9 cellular contexts compared by ENCODE assay signal in the genomic region with DNA sequence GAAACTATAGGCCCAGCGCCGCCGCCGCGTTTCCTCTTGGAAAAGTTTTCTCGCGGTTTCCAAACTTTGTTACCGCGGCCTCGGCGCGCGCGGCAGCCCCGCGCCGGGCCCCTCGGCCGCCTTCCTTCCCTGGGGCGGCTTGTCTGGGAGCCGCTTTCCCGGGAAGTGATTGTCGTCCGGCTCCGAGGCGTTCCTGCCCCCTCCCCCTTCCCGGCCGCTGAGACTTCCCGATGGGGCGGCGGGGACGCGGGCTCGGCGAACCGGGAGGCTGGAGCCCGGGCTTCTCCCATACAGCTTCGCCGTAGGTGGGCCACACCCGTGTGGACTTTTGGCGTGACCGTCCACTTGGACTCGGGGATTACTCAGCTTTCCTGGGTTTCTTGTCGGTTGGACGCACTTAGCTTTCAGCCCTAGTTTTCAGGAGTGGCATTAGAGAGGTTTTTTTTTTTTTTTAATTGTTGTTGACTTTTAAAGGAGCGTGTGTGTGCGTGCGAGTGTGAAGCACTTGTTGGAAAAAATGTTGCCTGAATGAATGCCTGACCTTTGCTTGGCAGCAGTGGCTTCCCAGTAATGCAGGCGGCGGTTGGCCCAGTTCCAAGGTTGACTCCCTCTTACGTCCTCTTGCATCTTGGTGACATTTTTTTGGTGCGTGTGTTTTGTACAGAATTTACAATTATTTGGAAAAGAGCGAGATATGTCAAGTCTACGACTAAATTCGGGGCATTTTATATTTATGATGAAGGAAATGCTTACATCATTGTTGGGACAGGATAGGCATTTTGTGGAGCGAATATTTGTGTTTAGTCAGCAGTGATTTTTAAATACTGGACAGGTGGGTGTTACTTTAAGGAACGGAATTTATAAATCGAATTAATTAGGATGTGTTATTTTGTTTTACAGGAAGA. TPM values are rescaled to one million over a fixed set of nuclear protein-coding genes. Genes with fewer than 3 reads are reported as not detected.
DNase-seq lines count a peak whose midpoint lies in the region; ATAC-seq and TF ChIP-seq lines count a peak whose summit lies in the region.
"Had no signal": no experiment of that assay in that cellular context is flagged by ENCODE, and none has a peak within 500 bp of the region (broad histone marks: within the 10 kb centered on the region; RNA-seq: fewer than 3 reads in every experiment).

No MANE protein-coding gene starts in this region.

- peaks cover 6% of the 10 kb centered on the region; the same call in 1 of the 2 replicates for H3K9me3 ChIP-seq in HUES48 (ENCODE audit: control insufficient read depth, insufficient read depth, low read length)
- peaks cover 0 to 3% (median 0%) of the 10 kb centered on the region in 4 donors for H3K9me3 ChIP-seq in upper lobe of left lung

- H3K36me3 ChIP-seq in HUES48 (ENCODE audit: control insufficient read depth, insufficient read depth, low read length) = peaks cover 19% of the 10 kb centered on the region
- H3K36me3 ChIP-seq in upper lobe of left lung = peaks cover 0 to 18% (median 6%) of the 10 kb centered on the region in 4 donors

- H3K27ac ChIP-seq in HUES48 (ENCODE audit: low read depth, low read length) = peak overlapping the region; percentile 99
- peak overlapping the region; percentile 96 to 100 (median 98) for H3K27ac ChIP-seq in upper lobe of left lung

- H3K4me3 ChIP-seq in HUES48 (ENCODE audit: low read depth, low read length) (peak overlapping the region; percentile 92), upper lobe of left lung (peak overlapping the region; percentile 78 to 96 (median 86))

- intact Hi-C loops in Right ventricle myocardium superior (cut with DNase I) = no loop called here

- TF ChIP-seq EP300 in upper lobe of left lung (IDR thresholded peaks at IDR 0.05) = peak in 2 of 4 donors; percentile 67 to 86

- TF ChIP-seq CTCF in omental fat pad (IDR thresholded peaks at IDR 0.05) = no peak
- TF ChIP-seq CTCF in upper lobe of left lung (IDR thresholded peaks at IDR 0.05) = no peak

- peak; percentile 76 for ATAC-seq in Right ventricle myocardium superior (ENCODE audit: poor library complexity)
- ATAC-seq in omental fat pad (ENCODE audit: low FRiP score) = peak; percentile 70
- ATAC-seq in upper lobe of left lung (ENCODE audit: low FRiP score in 2 of 2) = peak; percentile 75 to 82

- 2 to 5% methylated on average over 26 to 58 of the region's 58 CpGs for WGBS in upper lobe of left lung, 2 donors

- H3K9ac ChIP-seq in HUES48 (ENCODE audit: low read depth, low read length) = peak overlapping the region; percentile 78

- DNase-seq in NCI-H2107 (lab: John Stamatoyannopoulos, UW) (peak; percentile 28), NCI-H2107 treated with DMSO at 0.1 percent for 48 hours (lab: John Stamatoyannopoulos, UW; ENCODE audit: unreplicated experiment) (no peak), RPMI7951 (ENCODE audit: low read depth) (peak; percentile 88), Right ventricle myocardium superior (peak; percentile 97), omental fat pad (ENCODE audit: low spot score) (peak; percentile 94), upper lobe of left lung (peak; percentile 92 to 94)
- peak; percentile 14 for DNase-seq in activated naive CD8-positive, alpha-beta T cell treated with anti-CD3 and anti-CD28 coated beads, Interleukin-2, amount 50 U/mL, for 16 hours (ENCODE audit: low read depth, low spot score)
- DNase-seq: DND-41 had no signal

- H3K4me1 ChIP-seq in HUES48 (ENCODE audit: control insufficient read depth, insufficient read depth, low read length) (peaks cover 22% of the 10 kb centered on the region), upper lobe of left lung (peaks cover 23 to 46% (median 28%) of the 10 kb centered on the region in 4 donors)

- H3K27me3 ChIP-seq in HUES48 (ENCODE audit: control insufficient read depth, insufficient read depth, low read length) (no peaks in the 10 kb centered on the region), upper lobe of left lung (no peaks in the 10 kb centered on the region)

- TF ChIP-seq POLR2A in upper lobe of left lung (IDR thresholded peaks at IDR 0.05) = peak in 1 of 4 donors; percentile 80

RNA-seq across cellular contexts. Expression of gene CTNNA1, which starts 0.8 kb away (rescaled TPM):
- total RNA-seq in RPMI7951 (2014; rRNA removed; shearing (Covaris generic)) = 243 and 244 TPM in 2 replicates
- total RNA-seq in Right ventricle myocardium superior (297 TPM), omental fat pad (100 to 1,000 TPM; 251 to 326 (median 274) TPM), upper lobe of left lung (100 to 1,000 TPM; 352 to 505 (median 415) TPM)
